9 cellular contexts compared by ENCODE assay signal in the genomic region with DNA sequence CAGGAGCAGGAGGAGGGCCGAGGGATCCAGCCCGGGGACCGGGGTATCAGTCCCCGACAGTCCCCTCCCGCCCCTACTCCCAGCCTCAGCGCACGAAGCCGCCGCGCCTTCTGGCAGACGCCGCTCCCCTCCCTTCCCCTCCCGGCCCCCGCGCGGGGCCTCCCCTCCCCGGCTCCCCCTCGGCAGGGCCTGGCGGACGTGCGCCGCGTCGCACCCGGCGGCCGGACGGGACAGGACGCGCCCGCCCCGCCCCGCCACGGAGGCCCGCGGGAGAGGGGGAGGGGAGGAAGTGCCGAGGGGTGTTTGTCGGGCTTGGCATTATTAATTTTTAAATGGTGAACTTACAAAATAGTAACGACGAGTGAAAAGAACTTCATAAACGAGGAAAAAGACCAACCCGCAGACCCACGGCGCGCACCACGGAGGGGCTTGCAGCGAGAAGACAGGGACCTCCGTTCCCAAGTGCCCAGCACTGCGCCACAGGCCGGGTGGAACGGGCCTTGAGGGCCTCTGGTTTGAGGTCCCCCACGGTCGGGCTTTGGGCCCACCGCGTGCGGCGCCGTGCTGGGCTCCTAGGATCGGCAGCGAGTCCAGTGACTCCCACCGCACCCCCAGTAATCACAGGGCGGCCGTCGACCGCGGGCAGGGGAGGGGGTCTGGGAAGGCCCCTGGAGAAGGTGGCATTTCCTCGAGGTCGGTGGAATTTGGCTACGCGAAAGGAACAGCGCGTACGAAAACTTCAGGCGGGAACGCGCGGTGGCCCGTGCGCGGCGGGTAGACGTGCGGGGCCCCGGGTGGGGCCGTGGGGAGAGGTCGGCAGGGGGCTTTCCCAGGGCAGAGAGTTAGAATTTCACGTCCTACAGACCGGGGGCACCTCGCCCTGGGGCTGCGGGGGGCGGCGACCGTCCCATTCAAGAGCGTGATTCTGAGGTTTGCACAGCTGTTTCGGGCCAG. TPM values are rescaled to one million over a fixed set of nuclear protein-coding genes. Genes with fewer than 3 reads are reported as not detected.
A peak's percentile ranks its signal among the peaks of the same experiment; 100 is the strongest.
DNase-seq lines count a peak whose midpoint lies in the region; ATAC-seq and TF ChIP-seq lines count a peak whose summit lies in the region.
"Had no signal": no experiment of that assay in that cellular context is flagged by ENCODE, and none has a peak within 500 bp of the region (broad histone marks: within the 10 kb centered on the region; RNA-seq: fewer than 3 reads in every experiment).

No MANE protein-coding gene starts in this region.

- H3K4me3 ChIP-seq in SJSA1 (peak overlapping the region; percentile 86), heart right ventricle (peak overlapping the region; percentile 45 to 100 (median 98)), parathyroid adenoma (ENCODE audit: low read depth, low read length) (peak overlapping the region; percentile 99)

- no peak overlapping the region for H3K9ac ChIP-seq in parathyroid adenoma

- H3K27ac ChIP-seq in SJSA1 (peak overlapping the region; percentile 54), adipose tissue (ENCODE audit: low read depth, low read length) (peak overlapping the region; percentile 91), heart right ventricle (peak overlapping the region; percentile 98 to 100 (median 100)), parathyroid adenoma (peak overlapping the region; percentile 95)

- H3K27me3 ChIP-seq in SJSA1 (replicated peaks), result no peaks in the 10 kb centered on the region
- no peaks in the 10 kb centered on the region for H3K27me3 ChIP-seq in heart right ventricle
- no peaks in the 10 kb centered on the region for H3K27me3 ChIP-seq in parathyroid adenoma (ENCODE audit: control insufficient read depth, insufficient read depth, low read length)

- H3K36me3 ChIP-seq in SJSA1, result peaks cover 29% of the 10 kb centered on the region
- peaks cover 0 to 36% (median 23%) of the 10 kb centered on the region in 9 donors for H3K36me3 ChIP-seq in heart right ventricle
- no peaks in the 10 kb centered on the region for H3K36me3 ChIP-seq in parathyroid adenoma (ENCODE audit: control insufficient read depth, insufficient read depth, low read length)

- H3K79me2 ChIP-seq in parathyroid adenoma, result peaks cover 5% of the 10 kb centered on the region

- H3K4me1 ChIP-seq in SJSA1 (replicated peaks) (peaks cover 31% of the 10 kb centered on the region), heart right ventricle (peaks cover 14 to 72% (median 48%) of the 10 kb centered on the region in 9 donors), parathyroid adenoma (peaks cover 10% of the 10 kb centered on the region)

- peak overlapping the region; percentile 95 for H2AFZ ChIP-seq in parathyroid adenoma

- H3K9me3 ChIP-seq in SJSA1 (replicated peaks) (no peaks in the 10 kb centered on the region), heart right ventricle (no peaks in the 10 kb centered on the region), parathyroid adenoma (ENCODE audit: control insufficient read depth, low read length) (no peaks in the 10 kb centered on the region)

- peak overlapping the region; percentile 99 for H3K4me2 ChIP-seq in parathyroid adenoma (ENCODE audit: low read length)

- TF ChIP-seq CTCF in heart right ventricle (IDR thresholded peaks at IDR 0.05) (peak in 3 of 9 donors; percentile 3 to 20 (median 4)), parathyroid adenoma (IDR thresholded peaks at IDR 0.05) (no peak)

- DNase-seq in AG08396 (ENCODE audit: low spot score), result peak; percentile 75
- DNase-seq in SJSA1 (ENCODE audit: low read depth in 1 of 2, low spot score in 2 of 2), result no peak
- DNase-seq in heart right ventricle, result peak; percentile 87 to 91
- DNase-seq in OCI-M2 (lab: John Stamatoyannopoulos, UW; ENCODE audit: unreplicated experiment), result no peak

- WGBS in adipose tissue, 3 donors, result 1 to 2% (median 1%) methylated on average over 74 to 95 of the region's 95 CpGs
- 1% methylated on average over 89 to 94 of the region's 95 CpGs for WGBS in heart right ventricle, 2 donors

- intact Hi-C loops in heart right ventricle (cut with DNase I), result loop anchor here in 9 of 10 donors (2.0 to 10.0 kb wide), 7 partner anchors 94 to 169 kb away; partner anchors contain the start of genes AAMP (in 6 of the 9), PNKD (in 6 of the 9), TMBIM1 (in 4 of the 9) and CNOT9 (in 1 of the 9)

- peak; percentile 25 for ATAC-seq in GM18867 (IDR thresholded peaks at IDR 0.05; ENCODE audit: unreplicated experiment)
- ATAC-seq in HG03342 (IDR thresholded peaks at IDR 0.05; ENCODE audit: unreplicated experiment), result peak; percentile 25
- peak; percentile 47 to 65 (median 57) for ATAC-seq in heart right ventricle

RNA-seq across cellular contexts. Expression of gene CTDSP1, which starts 1.0 kb away (rescaled TPM):
- 45.7 and 46.0 TPM in 2 replicates for total RNA-seq in SJSA1 (2014; rRNA removed; shearing (Covaris generic))
- polyA plus RNA-seq in adipose tissue (100 to 1,000 TPM in 2 of 3 donors, 10 to 100 TPM in 1; 72.0 to 134 (median 132) TPM), heart right ventricle (10 to 100 TPM; 84.2 to 95.0 TPM)
- total RNA-seq in heart right ventricle, result 100 to 1,000 TPM in 2 of 10 donors, 10 to 100 TPM in 8; 77.9 to 118 (median 89.5) TPM

RNA-seq across cellular contexts. Expression of gene SLC11A1, which starts 16.6 kb away (rescaled TPM):
- total RNA-seq in SJSA1 (2014; rRNA removed; shearing (Covaris generic)), result 0.05 TPM in 1 of 2 replicates, not detected in the other
- polyA plus RNA-seq in adipose tissue, result 10 to 100 TPM in 1 of 3 donors, 1 to 10 TPM in 2; 5.6 to 59.0 (median 7.0) TPM
- 1 to 10 TPM in 9 of 10 donors, under 1 TPM in 1; 0.64 to 9.1 (median 4.0) TPM for total RNA-seq in heart right ventricle
- 1 to 10 TPM; 4.5 to 8.0 TPM for polyA plus RNA-seq in heart right ventricle

RNA-seq across cellular contexts. Expression of gene VIL1, which starts 20.2 kb away (rescaled TPM):
- not detected in 2 replicates for total RNA-seq in SJSA1 (2014; rRNA removed; shearing (Covaris generic))
- polyA plus RNA-seq in adipose tissue (1 to 10 TPM in 1 of 3 donors, under 1 TPM in 1, not detected in 1; 0.15 to 9.2 TPM), heart right ventricle (under 1 TPM in 1 of 2 donors, not detected in 1; 0.06 TPM)
- total RNA-seq in heart right ventricle, result not detected

RNA-seq across cellular contexts. Expression of gene CATIP, which starts 42.1 kb away (rescaled TPM):
- not detected in 2 replicates for total RNA-seq in SJSA1 (2014; rRNA removed; shearing (Covaris generic))
- polyA plus RNA-seq in adipose tissue, result under 1 TPM in 2 of 3 donors, not detected in 1; 0.10 to 0.67 TPM
- total RNA-seq in heart right ventricle, result not detected
- under 1 TPM in 1 of 2 donors, not detected in 1; 0.04 TPM for polyA plus RNA-seq in heart right ventricle
- total RNA-seq: HT1080 had no signal

Comparison
In these comparisons a context has a peak if more than half of its experiments do, and no peak if none do; other contexts are left out.
1. DNase-seq: peak in AG08396 (single experiment) and heart right ventricle (2 of 2); none in SJSA1 (0 of 2) and OCI-M2 (single experiment).
2. Peak in every context shown above with its lines, with median percentiles within 50 percentile points of each other: ATAC-seq, H3K27ac ChIP-seq and H3K4me3 ChIP-seq.